Comparison of ENCODE assay signal across 17 cellular contexts in the genomic region with DNA sequence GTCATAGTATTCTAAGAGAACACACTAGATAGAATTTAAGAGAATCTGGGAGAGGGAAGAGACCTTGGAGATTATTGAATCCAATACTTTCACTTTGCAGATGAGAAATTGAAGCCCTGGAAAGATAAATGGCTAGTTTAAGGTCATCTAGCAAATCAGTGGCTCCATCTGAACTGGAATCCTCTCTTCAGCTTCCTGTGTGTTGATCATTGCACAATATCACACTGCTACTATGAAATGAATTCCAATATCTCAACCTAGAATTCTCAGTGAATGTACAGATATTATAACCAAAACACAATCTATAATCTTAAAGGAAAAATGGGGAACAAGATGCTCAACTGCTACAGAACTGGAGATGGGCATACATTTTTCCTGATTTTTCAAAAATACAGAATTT.
"Had no signal": no experiment of that assay in that cellular context is flagged by ENCODE, and none has a peak within 500 bp of the region (broad histone marks: within the 10 kb centered on the region; RNA-seq: fewer than 3 reads in every experiment).

No MANE protein-coding gene starts in this region.

- H2AFZ ChIP-seq: hepatocyte had no signal

- H3K36me3 ChIP-seq: neutrophil, right atrium auricular region, sigmoid colon, thoracic aorta, transverse colon had no signal

- ATAC-seq: foreskin keratinocyte; left colon; naive thymus-derived CD8-positive, alpha-beta T cell; stimulated activated naive B cell treated with anti-CD40 and anti-IgM and Interleukin-4, amounts not matched to agents 10 μg/mL and 1 μg/mL and 100 μg/mL, for 72 hours; stimulated activated naive CD8-positive, alpha-beta T cell treated with anti-CD3 and anti-CD28 coated beads, Interleukin-15, amount 100 ng/mL, for 72 hours had no signal

- H3K9me3 ChIP-seq: neutrophil, right atrium auricular region, sigmoid colon, thoracic aorta, transverse colon had no signal

- H3K79me2 ChIP-seq: hepatocyte had no signal

- DNase-seq: cortex of kidney; dorsolateral prefrontal cortex; effector CD8-positive, alpha-beta T cell; foreskin keratinocyte; left colon; naive thymus-derived CD8-positive, alpha-beta T cell; sigmoid colon; stimulated activated CD4-positive, alpha-beta T cell treated with anti-CD3 and anti-CD28 coated beads, Interleukin-2, amount 100 ng/mL, for 24 hours; stimulated activated CD4-positive, alpha-beta T cell treated with anti-CD3 and anti-CD28 coated beads, Interleukin-4, amount 100 ng/mL, for 4 hours; stimulated activated naive B cell treated with anti-CD40 and anti-IgM and Interleukin-4, amounts not matched to agents 10 μg/mL and 1 μg/mL and 100 μg/mL, for 72 hours; stimulated activated naive CD8-positive, alpha-beta T cell treated with anti-CD3 and anti-CD28 coated beads, Interleukin-15, amount 100 ng/mL, for 72 hours; transverse colon had no signal

- H3K27ac ChIP-seq: dorsolateral prefrontal cortex, foreskin keratinocyte, hepatocyte, neutrophil, right atrium auricular region, sigmoid colon, skin epidermis, thoracic aorta, transverse colon had no signal

- H3K4me1 ChIP-seq: foreskin keratinocyte, right atrium auricular region, sigmoid colon, transverse colon had no signal

- H3K4me3 ChIP-seq: dorsolateral prefrontal cortex, hepatocyte, right atrium auricular region, sigmoid colon, skin epidermis, thoracic aorta, transverse colon had no signal

- H3K4me2 ChIP-seq: hepatocyte had no signal

- H3K27me3 ChIP-seq: foreskin keratinocyte, hepatocyte, neutrophil, right atrium auricular region, sigmoid colon, transverse colon had no signal
